Comparison of ENCODE assay signal across 15 cellular contexts in genomic region chr5:172713809-172714490, GRCh38. TPM values are rescaled to one million over a fixed set of nuclear protein-coding genes. Genes with fewer than 3 reads are reported as not detected.
DNase-seq lines count a peak whose midpoint lies in the region; ATAC-seq, FAIRE-seq and TF ChIP-seq lines count a peak whose summit lies in the region.
"Had no signal": no experiment of that assay in that cellular context is flagged by ENCODE, and none has a peak within 500 bp of the region (broad histone marks: within the 10 kb centered on the region; RNA-seq: fewer than 3 reads in every experiment).

No MANE protein-coding gene starts in this region.

- H3K27me3 Mint-ChIP-seq in activated T-helper 1 cell treated with anti-CD3 and anti-CD28 coated beads, Interleukin-12 subunit alpha, Interleukin-12 subunit beta, Interleukin-2, Interleukin-4 antibody, amounts not matched to agents 30 ng/mL and 10 ng/mL and 1 ng/mL, durations not matched to agents 14 hours and 24 hours and 36 hours (ENCODE audit: insufficient read depth) = peaks cover 10% of the 10 kb centered on the region
- H3K27me3 Mint-ChIP-seq in activated CD8-positive, alpha-beta memory T cell treated with anti-CD3 and anti-CD28 coated beads, Interleukin-2, amount 10 ng/mL, durations not matched to agents 7 days and 5 days = peaks cover 4% of the 10 kb centered on the region

- no peak overlapping the region for H4K8ac ChIP-seq in trophoblast cell (ENCODE audit: low read depth, low read length)

- H3K9me3 ChIP-seq in trophoblast cell (ENCODE audit: insufficient read depth, low read depth, low read length) (no peaks in the 10 kb centered on the region), aorta (ENCODE audit: control insufficient read depth, low read length) (no peaks in the 10 kb centered on the region)
- H3K9me3 ChIP-seq: Peyer's patch, thoracic aorta had no signal

- no peaks in the 10 kb centered on the region for H3K36me3 Mint-ChIP-seq in activated T-helper 1 cell treated with anti-CD3 and anti-CD28 coated beads, Interleukin-12 subunit alpha, Interleukin-12 subunit beta, Interleukin-2, Interleukin-4 antibody, amounts not matched to agents 30 ng/mL and 10 ng/mL and 1 ng/mL, durations not matched to agents 14 hours and 24 hours and 36 hours (ENCODE audit: low read depth)
- no peaks in the 10 kb centered on the region for H3K36me3 Mint-ChIP-seq in activated CD8-positive, alpha-beta memory T cell treated with anti-CD3 and anti-CD28 coated beads, Interleukin-2, amount 10 ng/mL, durations not matched to agents 7 days and 5 days
- H3K36me3 Mint-ChIP-seq: CD4-positive, CD25-positive, alpha-beta regulatory T cell had no signal

- no peaks in the 10 kb centered on the region for H3K4me1 Mint-ChIP-seq in activated T-helper 1 cell treated with anti-CD3 and anti-CD28 coated beads, Interleukin-12 subunit alpha, Interleukin-12 subunit beta, Interleukin-2, Interleukin-4 antibody, amounts not matched to agents 30 ng/mL and 10 ng/mL and 1 ng/mL, durations not matched to agents 14 hours and 24 hours and 36 hours (ENCODE audit: low read depth)
- no peaks in the 10 kb centered on the region for H3K4me1 Mint-ChIP-seq in activated CD8-positive, alpha-beta memory T cell treated with anti-CD3 and anti-CD28 coated beads, Interleukin-2, amount 10 ng/mL, durations not matched to agents 7 days and 5 days
- H3K4me1 Mint-ChIP-seq: activated naive CD8-positive, alpha-beta T cell treated with anti-CD3 and anti-CD28 coated beads, Interleukin-2, amount 50 U/mL, for 24 hours had no signal

- no peak overlapping the region for H3K4me3 ChIP-seq in dorsolateral prefrontal cortex
- no peak overlapping the region for H3K4me3 ChIP-seq in trophoblast cell (ENCODE audit: low read depth, low read length)
- no peak overlapping the region for H3K4me3 ChIP-seq in aorta (ENCODE audit: low read length in 2 of 2)
- H3K4me3 ChIP-seq: Peyer's patch had no signal

- no peak overlapping the region for H3K9ac ChIP-seq in trophoblast cell (ENCODE audit: low read length)

- no peak overlapping the region for H3K27ac Mint-ChIP-seq in activated T-helper 1 cell treated with anti-CD3 and anti-CD28 coated beads, Interleukin-12 subunit alpha, Interleukin-12 subunit beta, Interleukin-2, Interleukin-4 antibody, amounts not matched to agents 30 ng/mL and 10 ng/mL and 1 ng/mL, durations not matched to agents 14 hours and 24 hours and 36 hours
- no peak overlapping the region for H3K27ac Mint-ChIP-seq in activated CD8-positive, alpha-beta memory T cell treated with anti-CD3 and anti-CD28 coated beads, Interleukin-2, amount 10 ng/mL, durations not matched to agents 7 days and 5 days
- H3K27ac Mint-ChIP-seq: activated CD8-positive, alpha-beta T cell treated with anti-CD3 and anti-CD28 coated beads, Interleukin-2, amount 10 ng/mL, durations not matched to agents 7 days and 5 days; activated naive CD8-positive, alpha-beta T cell treated with anti-CD3 and anti-CD28 coated beads, Interleukin-2, amount 50 U/mL, for 24 hours; nephron had no signal

- H3K27ac ChIP-seq in dorsolateral prefrontal cortex = peak overlapping the region in 44 of 59 donors; percentile 3 to 88 (median 68)
- H3K27ac ChIP-seq in trophoblast cell (ENCODE audit: low read depth, low read length) = no peak overlapping the region
- no peak overlapping the region for H3K27ac ChIP-seq in aorta (ENCODE audit: low read depth in 1 of 2, low read length in 2 of 2)

- H3K36me3 ChIP-seq in trophoblast cell (ENCODE audit: control insufficient read depth in 1 of 2, insufficient read depth in 2 of 2, low read length in 2 of 2) = no peaks in the 10 kb centered on the region
- no peaks in the 10 kb centered on the region for H3K36me3 ChIP-seq in aorta (ENCODE audit: control insufficient read depth in 1 of 2, insufficient read depth in 2 of 2, low read length in 1 of 2)
- H3K36me3 ChIP-seq: Peyer's patch, thoracic aorta had no signal

- no peak overlapping the region for H2BK120ac ChIP-seq in trophoblast cell (ENCODE audit: insufficient read depth, low read length, poor library complexity)

- CTCF ChIA-PET in activated CD8-positive, alpha-beta memory T cell treated with anti-CD3 and anti-CD28 coated beads, Interleukin-2, amount 10 ng/mL, durations not matched to agents 7 days and 5 days (lab: Charles Lee) = interaction anchor here (0.6 to 11.7 kb wide), 44 partner anchors 7 to 561 kb away, joined by 3 to 291 read pairs (median 4); partner anchors contain the start of genes DUSP1 and RPL26L1

- H3K79me2 ChIP-seq in trophoblast cell (ENCODE audit: control insufficient read depth, insufficient read depth, low read length, poor library complexity) = no peaks in the 10 kb centered on the region

- H3K4me2 ChIP-seq in trophoblast cell (ENCODE audit: low read length) = no peak overlapping the region

- ATAC-seq in Right ventricle myocardium inferior (no peak), left ventricle myocardium superior (no peak), aorta (ENCODE audit: low FRiP score) (no peak)
- ATAC-seq in activated CD8-positive, alpha-beta memory T cell treated with anti-CD3 and anti-CD28 coated beads, Interleukin-2, amount 10 ng/mL, durations not matched to agents 7 days and 5 days = no peak

- no peak overlapping the region for H4K91ac ChIP-seq in trophoblast cell (ENCODE audit: low read depth, low read length)

- no peak overlapping the region for H2AFZ ChIP-seq in trophoblast cell (ENCODE audit: insufficient read depth, low read length, poor library complexity)

- DNase-seq in Right ventricle myocardium inferior (ENCODE audit: missing footprints) = peak; percentile 56
- DNase-seq in left ventricle myocardium superior = no peak
- no peak for DNase-seq in dorsolateral prefrontal cortex
- no peak for DNase-seq in trophoblast cell
- DNase-seq in aorta = peak; percentile 50 to 74
- no peak for DNase-seq in RCC 7860 (ENCODE audit: low spot score)
- DNase-seq in activated T-helper 1 cell treated with anti-CD3 and anti-CD28 coated beads, Interleukin-12 subunit alpha, Interleukin-12 subunit beta, Interleukin-2, Interleukin-4 antibody, amounts not matched to agents 30 ng/mL and 10 ng/mL and 1 ng/mL, durations not matched to agents 14 hours and 24 hours and 36 hours (ENCODE audit: low spot score) = no peak
- no peak for DNase-seq in activated CD8-positive, alpha-beta memory T cell treated with anti-CD3 and anti-CD28 coated beads, Interleukin-2, amount 10 ng/mL, durations not matched to agents 7 days and 5 days

- no CpG with 5 or more reads among the region's 9 CpGs for WGBS in trophoblast cell (ENCODE audit: extremely low coverage, insufficient coverage, insufficient read length)
- WGBS in aorta, 2 donors = 63 to 65% methylated on average over 9 of the region's 9 CpGs

- H3K14ac ChIP-seq in trophoblast cell (ENCODE audit: low read length) = no peak overlapping the region

- H2BK5ac ChIP-seq in trophoblast cell (ENCODE audit: low read depth, low read length, poor library complexity) = no peak overlapping the region

- peaks cover 0 to 11% of the 10 kb centered on the region in 2 experiments for H3K4me1 ChIP-seq in trophoblast cell (ENCODE audit: control insufficient read depth in 1 of 2, insufficient read depth in 2 of 2, low read length in 2 of 2)
- H3K4me1 ChIP-seq in aorta (ENCODE audit: control insufficient read depth in 1 of 2, insufficient read depth in 2 of 2, low read length in 2 of 2) = peaks cover 0 to 2% of the 10 kb centered on the region in 2 donors

- TF ChIP-seq CTCF in dorsolateral prefrontal cortex (IDR thresholded peaks at IDR 0.05 in 54 of 56, conservative IDR thresholded peaks at IDR 0.05 in 2 of 56; ENCODE audit: low read depth in 1 of 56, partially characterized antibody in 56 of 56) = no peak

- no peak overlapping the region for H3K23ac ChIP-seq in trophoblast cell (ENCODE audit: low read length)

- no peaks in the 10 kb centered on the region for H3K9me3 Mint-ChIP-seq in activated T-helper 1 cell treated with anti-CD3 and anti-CD28 coated beads, Interleukin-12 subunit alpha, Interleukin-12 subunit beta, Interleukin-2, Interleukin-4 antibody, amounts not matched to agents 30 ng/mL and 10 ng/mL and 1 ng/mL, durations not matched to agents 14 hours and 24 hours and 36 hours
- no peaks in the 10 kb centered on the region for H3K9me3 Mint-ChIP-seq in activated CD8-positive, alpha-beta memory T cell treated with anti-CD3 and anti-CD28 coated beads, Interleukin-2, amount 10 ng/mL, durations not matched to agents 7 days and 5 days (ENCODE audit: low read depth)
- H3K9me3 Mint-ChIP-seq: activated naive CD8-positive, alpha-beta T cell treated with anti-CD3 and anti-CD28 coated beads, Interleukin-2, amount 50 U/mL, for 24 hours; CD4-positive, CD25-positive, alpha-beta regulatory T cell; nephron had no signal

- peak overlapping the region; percentile 7 for H2AK5ac ChIP-seq in trophoblast cell (ENCODE audit: low read length)

- no peak overlapping the region for H3K18ac ChIP-seq in trophoblast cell (ENCODE audit: low read length)

- no peak overlapping the region for H3K4ac ChIP-seq in trophoblast cell (ENCODE audit: low read depth, low read length)

- no peak overlapping the region for H3K4me3 Mint-ChIP-seq in activated T-helper 1 cell treated with anti-CD3 and anti-CD28 coated beads, Interleukin-12 subunit alpha, Interleukin-12 subunit beta, Interleukin-2, Interleukin-4 antibody, amounts not matched to agents 30 ng/mL and 10 ng/mL and 1 ng/mL, durations not matched to agents 14 hours and 24 hours and 36 hours
- H3K4me3 Mint-ChIP-seq in activated CD8-positive, alpha-beta memory T cell treated with anti-CD3 and anti-CD28 coated beads, Interleukin-2, amount 10 ng/mL, durations not matched to agents 7 days and 5 days = no peak overlapping the region
- H3K4me3 Mint-ChIP-seq: activated CD8-positive, alpha-beta T cell treated with anti-CD3 and anti-CD28 coated beads, Interleukin-2, amount 10 ng/mL, durations not matched to agents 7 days and 5 days; activated naive CD8-positive, alpha-beta T cell treated with anti-CD3 and anti-CD28 coated beads, Interleukin-2, amount 50 U/mL, for 24 hours; CD4-positive, CD25-positive, alpha-beta regulatory T cell; nephron had no signal

- intact Hi-C loops in Right ventricle myocardium inferior (cut with DNase I) (loop anchor here (1.0 to 10.0 kb wide), 4 partner anchors 121 to 571 kb away; partner anchors contain the start of gene ERGIC1), left ventricle myocardium superior (cut with micrococcal nuclease) (loop anchor here (5.0 kb wide), 1 partner anchor 218 kb away; no protein-coding TSS in a partner anchor), dorsolateral prefrontal cortex (cut with DNase I) (loop anchor here (1.0 to 10.0 kb wide), 9 partner anchors 151 to 571 kb away; partner anchors contain the start of genes BNIP1 (in 2 of the 2) and CREBRF (in 1 of the 2)), aorta (cut with DNase I) (loop anchor here in 1 of 2 donors (1.0 to 10.0 kb wide), 5 partner anchors 218 to 571 kb away; partner anchors contain the start of genes BNIP1 and RPL26L1)
- intact Hi-C loops in activated T-helper 1 cell treated with anti-CD3 and anti-CD28 coated beads, Interleukin-12 subunit alpha, Interleukin-12 subunit beta, Interleukin-2, Interleukin-4 antibody, amounts not matched to agents 30 ng/mL and 10 ng/mL and 1 ng/mL, durations not matched to agents 14 hours and 24 hours and 36 hours (cut with micrococcal nuclease) = loop anchor here (1.0 to 10.0 kb wide), 4 partner anchors 218 to 618 kb away; partner anchors contain the start of gene BNIP1

- H3K27me3 ChIP-seq in dorsolateral prefrontal cortex (no peaks in the 10 kb centered on the region), trophoblast cell (ENCODE audit: insufficient read depth, low read length) (no peaks in the 10 kb centered on the region), aorta (ENCODE audit: control insufficient read depth in 1 of 2, insufficient read depth in 2 of 2, low read length in 1 of 2) (no peaks in the 10 kb centered on the region)
- H3K27me3 ChIP-seq: Peyer's patch had no signal

- no peaks in the 10 kb centered on the region for H3K79me1 ChIP-seq in trophoblast cell (ENCODE audit: low read length)

- H4K12ac ChIP-seq in trophoblast cell (ENCODE audit: low read depth, low read length) = no peak overlapping the region

- FAIRE-seq in RCC 7860 (lab: Jason Lieb, UNC) = no peak
- FAIRE-seq: A204.1 had no signal

- H2BK12ac ChIP-seq in trophoblast cell (ENCODE audit: low read length) = no peak overlapping the region

RNA-seq across cellular contexts. Expression of gene DUSP1, which starts 57.0 kb away (rescaled TPM):
- total RNA-seq in Right ventricle myocardium inferior = 103 TPM
- total RNA-seq in left ventricle myocardium superior = 98.9 TPM
- 100 to 1,000 TPM in 26 of 120 experiments, 10 to 100 TPM in 94; 25.5 to 228 (median 63.6) TPM for total RNA-seq in dorsolateral prefrontal cortex
- 12.0 and 12.4 TPM in 2 replicates for polyA plus RNA-seq in trophoblast cell (2013)
- total RNA-seq in aorta = 1,000 to 10,000 TPM in 1 of 2 donors, 100 to 1,000 TPM in 1; 293 to 1,994 TPM
- polyA plus RNA-seq in aorta = 100 to 1,000 TPM; 178 to 515 TPM
- total RNA-seq in activated T-helper 1 cell treated with anti-CD3 and anti-CD28 coated beads, Interleukin-12 subunit alpha, Interleukin-12 subunit beta, Interleukin-2, Interleukin-4 antibody, amounts not matched to agents 30 ng/mL and 10 ng/mL and 1 ng/mL, durations not matched to agents 14 hours and 24 hours and 36 hours = 11.9 and 12.5 TPM in 2 replicates
- 10 to 100 TPM in 1 of 2 experiments, 1 to 10 TPM in 1; 6.5 to 32.5 TPM for total RNA-seq in activated CD8-positive, alpha-beta memory T cell treated with anti-CD3 and anti-CD28 coated beads, Interleukin-2, amount 10 ng/mL, durations not matched to agents 7 days and 5 days

Comparison
In these comparisons a context has a peak if more than half of its experiments do, and no peak if none do; other contexts are left out.
1. DNase-seq: peak in Right ventricle myocardium inferior (single experiment) and aorta (2 of 2); none in left ventricle myocardium superior (single experiment), dorsolateral prefrontal cortex (0 of 10), trophoblast cell (0 of 2), RCC 7860 (single experiment), activated T-helper 1 cell treated with anti-CD3 and anti-CD28 coated beads, Interleukin-12 subunit alpha, Interleukin-12 subunit beta, Interleukin-2, Interleukin-4 antibody, amounts not matched to agents 30 ng/mL and 10 ng/mL and 1 ng/mL, durations not matched to agents 14 hours and 24 hours and 36 hours (single experiment) and activated CD8-positive, alpha-beta memory T cell treated with anti-CD3 and anti-CD28 coated beads, Interleukin-2, amount 10 ng/mL, durations not matched to agents 7 days and 5 days (single experiment).
2. H3K27ac ChIP-seq: peak in dorsolateral prefrontal cortex (44 of 59); none in trophoblast cell (single experiment) and aorta (0 of 2).